Comparison of ENCODE assay signal across 20 cellular contexts in genomic region chr7:42611961-42612360, GRCh38.
"Had no signal": no experiment of that assay in that cellular context is flagged by ENCODE, and none has a peak within 500 bp of the region (broad histone marks: within the 10 kb centered on the region; RNA-seq: fewer than 3 reads in every experiment).

No MANE protein-coding gene starts in this region.

- H3K36me3 ChIP-seq: colonic mucosa, neural progenitor cell, pancreas, transverse colon had no signal

- H3K4me3 Mint-ChIP-seq: activated CD8-positive, alpha-beta T cell treated with anti-CD3 and anti-CD28 coated beads, Interleukin-2, amount 10 ng/mL, durations not matched to agents 7 days and 5 days; activated naive CD8-positive, alpha-beta T cell treated with anti-CD3 and anti-CD28 coated beads, Interleukin-2, amount 10 ng/mL, durations not matched to agents 7 days and 5 days; neural progenitor cell; stimulated activated effector memory CD8-positive, alpha-beta T cell treated with anti-CD3 and anti-CD28 coated beads, Interleukin-12 subunit alpha, Interleukin-12 subunit beta, amount 100 ng/mL, for 72 hours had no signal

- ATAC-seq: activated CD8-positive, alpha-beta T cell treated with anti-CD3 and anti-CD28 coated beads, Interleukin-2, amount 10 ng/mL, durations not matched to agents 7 days and 5 days; left ventricle myocardium superior; pancreas; stimulated activated effector memory CD8-positive, alpha-beta T cell treated with anti-CD3 and anti-CD28 coated beads, Interleukin-12 subunit alpha, Interleukin-12 subunit beta, amount 100 ng/mL, for 72 hours had no signal

- H3K4me3 ChIP-seq: colonic mucosa, neural progenitor cell, pancreas, skin epidermis, transverse colon had no signal

- H2AFZ ChIP-seq: neural progenitor cell had no signal

- H3K9me3 ChIP-seq: colonic mucosa, pancreas, transverse colon had no signal

- DNase-seq: activated CD4-positive, alpha-beta T cell treated with anti-CD3 and anti-CD28 coated beads for 4 hours; activated CD8-positive, alpha-beta memory T cell treated with anti-CD3 and anti-CD28 coated beads, Interleukin-2, amount 50 U/mL, for 48 hours; activated CD8-positive, alpha-beta T cell treated with anti-CD3 and anti-CD28 coated beads, Interleukin-2, amount 10 ng/mL, durations not matched to agents 7 days and 5 days; activated naive CD8-positive, alpha-beta T cell treated with anti-CD3 and anti-CD28 coated beads, Interleukin-2, amount 10 ng/mL, durations not matched to agents 7 days and 5 days; caudate nucleus; colonic mucosa; effector CD4-positive, alpha-beta T cell; foreskin melanocyte; left ventricle myocardium superior; mesendoderm; pancreas; retina; T-helper 1 cell; transverse colon had no signal

- H3K27ac ChIP-seq: colonic mucosa, neural progenitor cell, pancreas, VCaP had no signal

- H3K4me1 ChIP-seq: colonic mucosa, pancreas had no signal

- H3K9me3 Mint-ChIP-seq: activated naive CD8-positive, alpha-beta T cell treated with anti-CD3 and anti-CD28 coated beads, Interleukin-2, amount 10 ng/mL, durations not matched to agents 7 days and 5 days had no signal

- H3K4me1 Mint-ChIP-seq: activated naive CD8-positive, alpha-beta T cell treated with anti-CD3 and anti-CD28 coated beads, Interleukin-2, amount 10 ng/mL, durations not matched to agents 7 days and 5 days; stimulated activated effector memory CD8-positive, alpha-beta T cell treated with anti-CD3 and anti-CD28 coated beads, Interleukin-12 subunit alpha, Interleukin-12 subunit beta, amount 100 ng/mL, for 72 hours had no signal

- H3K27ac Mint-ChIP-seq: activated CD8-positive, alpha-beta T cell treated with anti-CD3 and anti-CD28 coated beads, Interleukin-2, amount 10 ng/mL, durations not matched to agents 7 days and 5 days; activated naive CD8-positive, alpha-beta T cell treated with anti-CD3 and anti-CD28 coated beads, Interleukin-2, amount 10 ng/mL, durations not matched to agents 7 days and 5 days; neural progenitor cell; stimulated activated effector memory CD8-positive, alpha-beta T cell treated with anti-CD3 and anti-CD28 coated beads, Interleukin-12 subunit alpha, Interleukin-12 subunit beta, amount 100 ng/mL, for 72 hours had no signal

- H3K27me3 ChIP-seq: colonic mucosa, neural progenitor cell, pancreas, transverse colon had no signal

- H3K36me3 Mint-ChIP-seq: activated naive CD8-positive, alpha-beta T cell treated with anti-CD3 and anti-CD28 coated beads, Interleukin-2, amount 10 ng/mL, durations not matched to agents 7 days and 5 days; neural progenitor cell; stimulated activated effector memory CD8-positive, alpha-beta T cell treated with anti-CD3 and anti-CD28 coated beads, Interleukin-12 subunit alpha, Interleukin-12 subunit beta, amount 100 ng/mL, for 72 hours had no signal

- H3K9ac ChIP-seq: neural progenitor cell had no signal

- H3K4me2 ChIP-seq: neural progenitor cell had no signal

- H3K27me3 Mint-ChIP-seq: activated naive CD8-positive, alpha-beta T cell treated with anti-CD3 and anti-CD28 coated beads, Interleukin-2, amount 10 ng/mL, durations not matched to agents 7 days and 5 days had no signal

- FAIRE-seq: endothelial cell of umbilical vein, keratinocyte, pancreas had no signal
